ENCODE assay signal across 4 cellular contexts in the genomic region with DNA sequence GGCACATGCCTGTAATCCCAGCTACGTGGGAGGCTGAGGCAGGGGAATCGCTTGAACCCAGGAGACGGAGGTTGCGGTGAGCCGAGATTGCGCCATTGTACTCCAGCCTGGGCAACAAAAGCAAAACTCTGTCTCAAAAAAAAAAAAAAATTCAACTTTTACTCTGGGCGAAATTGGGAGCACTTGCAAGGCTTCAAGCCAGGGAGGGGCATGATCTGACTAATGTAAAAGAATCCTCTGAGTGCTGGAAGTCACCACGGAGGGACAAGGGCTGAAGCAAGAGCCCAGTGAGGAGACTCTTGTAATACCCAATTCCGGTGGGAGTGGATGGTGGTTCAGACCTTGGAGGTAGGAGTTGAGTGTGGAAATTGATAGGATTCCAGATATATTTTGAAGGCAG. TPM values are rescaled to one million over a fixed set of nuclear protein-coding genes. Genes with fewer than 3 reads are reported as not detected.
"Had no signal": no experiment of that assay in that cellular context is flagged by ENCODE, and none has a peak within 500 bp of the region (broad histone marks: within the 10 kb centered on the region; RNA-seq: fewer than 3 reads in every experiment).

No MANE protein-coding gene starts in this region.

RNA-seq across cellular contexts. Expression of gene DLEC1, which starts 4.7 kb away (rescaled TPM):
- total RNA-seq: GM23248, HepG2, HT1080 had no signal

RNA-seq across cellular contexts. Expression of gene VILL, which starts 43.7 kb away (rescaled TPM):
- total RNA-seq: H4 had no signal
